Comparison of ENCODE assay signal across 26 cellular contexts in genomic region chr11:37108436-37109204, GRCh38.
DNase-seq lines count a peak whose midpoint lies in the region; ATAC-seq, FAIRE-seq and TF ChIP-seq lines count a peak whose summit lies in the region.
"Had no signal": no experiment of that assay in that cellular context is flagged by ENCODE, and none has a peak within 500 bp of the region (broad histone marks: within the 10 kb centered on the region; RNA-seq: fewer than 3 reads in every experiment).

No MANE protein-coding gene starts in this region.

- H3K27ac Mint-ChIP-seq in activated CD4-positive, alpha-beta T cell treated with anti-CD3 and anti-CD28 coated beads for 36 hours, result no peak overlapping the region
- H3K27ac Mint-ChIP-seq: activated CD8-positive, alpha-beta T cell treated with anti-CD3 and anti-CD28 coated beads, Interleukin-2, amount 10 ng/mL, durations not matched to agents 7 days and 5 days; CD4-positive, CD25-positive, alpha-beta regulatory T cell; immature natural killer cell; stimulated activated naive CD8-positive, alpha-beta T cell treated with anti-CD3 and anti-CD28 coated beads, Interleukin-15, Interleukin-2, amounts not matched to agents 100 ng/mL and 50 ng/mL, for 24 hours had no signal

- H3K27ac ChIP-seq in VCaP (peak overlapping the region; percentile 25; the same call in 1 of the 2 replicates), hepatocyte (peak overlapping the region; percentile 36)
- H3K27ac ChIP-seq: coronary artery, psoas muscle, skin epidermis, tibial nerve had no signal

- no peak overlapping the region for H3K4me3 ChIP-seq in hepatocyte
- H3K4me3 ChIP-seq: coronary artery, GM12878, psoas muscle, skin epidermis, tibial nerve had no signal

- no peak for TF ChIP-seq POLR2A in H54 (IDR thresholded peaks at IDR 0.05; ENCODE audit: low read depth, low read length)

- 72% methylated on average over 6 of the region's 6 CpGs for WGBS in hepatocyte (ENCODE audit: low lambda C conversion rate, missing lambda C conversion rate)

- no peaks in the 10 kb centered on the region for H3K9me3 Mint-ChIP-seq in activated CD4-positive, alpha-beta T cell treated with anti-CD3 and anti-CD28 coated beads for 36 hours (ENCODE audit: low read depth)

- H3K4me1 Mint-ChIP-seq in activated CD4-positive, alpha-beta T cell treated with anti-CD3 and anti-CD28 coated beads for 36 hours, result no peaks in the 10 kb centered on the region
- H3K4me1 Mint-ChIP-seq: CD4-positive, CD25-positive, alpha-beta regulatory T cell; immature natural killer cell had no signal

- peak overlapping the region; percentile 19 for H3K4me2 ChIP-seq in hepatocyte

- no peaks in the 10 kb centered on the region for H3K9me2 ChIP-seq in hepatocyte (replicated peaks; ENCODE audit: insufficient read depth)

- DNase-seq in H54 (ENCODE audit: insufficient read length, low spot score) (no peak), NCI-H226 (peak; percentile 67), hepatocyte (ENCODE audit: low spot score) (peak; percentile 6), EL (no peak)
- DNase-seq in activated CD4-positive, alpha-beta T cell treated with anti-CD3 and anti-CD28 coated beads for 36 hours, result no peak
- DNase-seq: activated CD4-positive, CD25-positive, alpha-beta regulatory T cell; activated CD8-positive, alpha-beta T cell treated with anti-CD3 and anti-CD28 coated beads, Interleukin-2, amount 10 ng/mL, durations not matched to agents 7 days and 5 days; activated naive CD4-positive, alpha-beta T cell treated with Interleukin-2 at 50 U/mL for 16 hours; activated T-cell treated with anti-CD3 and anti-CD28 coated beads, Interleukin-2, amount 50 U/mL, for 1 hour; anterior cingulate cortex; CD4-positive, CD25-positive, alpha-beta regulatory T cell; DMS153; immature natural killer cell; NCI-H1417 treated with DMSO at 0.1 percent for 48 hours; NCI-H526; psoas muscle; SHP77; stimulated activated CD4-positive, alpha-beta T cell treated with anti-CD3 and anti-CD28 coated beads, Interleukin-4, amount 100 ng/mL, for 1 hour had no signal

- POLR2A ChIA-PET in activated CD4-positive, alpha-beta T cell treated with anti-CD3 and anti-CD28 coated beads for 36 hours (lab: Charles Lee), result no interaction called here

- H3K36me3 Mint-ChIP-seq in activated CD4-positive, alpha-beta T cell treated with anti-CD3 and anti-CD28 coated beads for 36 hours (ENCODE audit: low read depth), result no peaks in the 10 kb centered on the region
- H3K36me3 Mint-ChIP-seq: CD4-positive, CD25-positive, alpha-beta regulatory T cell; immature natural killer cell had no signal

- H3K36me3 ChIP-seq in hepatocyte (replicated peaks; ENCODE audit: insufficient read depth, low read depth), result no peaks in the 10 kb centered on the region
- H3K36me3 ChIP-seq: tibial nerve had no signal

- TF ChIP-seq CTCF in VCaP (conservative IDR thresholded peaks at IDR 0.05), result no peak
- TF ChIP-seq CTCF in hepatocyte (IDR thresholded peaks at IDR 0.05; ENCODE audit: poor library complexity), result no peak

- CTCF ChIA-PET in activated CD4-positive, alpha-beta T cell treated with anti-CD3 and anti-CD28 coated beads for 36 hours (lab: Charles Lee), result no interaction called here

- no peaks in the 10 kb centered on the region for H3K9me3 ChIP-seq in hepatocyte (ENCODE audit: low read depth)
- H3K9me3 ChIP-seq: psoas muscle, tibial nerve had no signal

- no peaks in the 10 kb centered on the region for H3K79me2 ChIP-seq in hepatocyte

- no peak overlapping the region for H3K4me3 Mint-ChIP-seq in activated CD4-positive, alpha-beta T cell treated with anti-CD3 and anti-CD28 coated beads for 36 hours
- H3K4me3 Mint-ChIP-seq: activated CD8-positive, alpha-beta T cell treated with anti-CD3 and anti-CD28 coated beads, Interleukin-2, amount 10 ng/mL, durations not matched to agents 7 days and 5 days; CD4-positive, CD25-positive, alpha-beta regulatory T cell; immature natural killer cell; stimulated activated naive CD8-positive, alpha-beta T cell treated with anti-CD3 and anti-CD28 coated beads, Interleukin-15, Interleukin-2, amounts not matched to agents 100 ng/mL and 50 ng/mL, for 24 hours had no signal

- ATAC-seq in GM21423 (IDR thresholded peaks at IDR 0.05; ENCODE audit: unreplicated experiment) (no peak), GM21786 (IDR thresholded peaks at IDR 0.05; ENCODE audit: unreplicated experiment) (no peak)
- no peak for ATAC-seq in activated CD4-positive, alpha-beta T cell treated with anti-CD3 and anti-CD28 coated beads for 36 hours
- ATAC-seq: activated CD8-positive, alpha-beta T cell treated with anti-CD3 and anti-CD28 coated beads, Interleukin-2, amount 10 ng/mL, durations not matched to agents 7 days and 5 days; GM12878; psoas muscle had no signal

- intact Hi-C loops in activated CD4-positive, alpha-beta T cell treated with anti-CD3 and anti-CD28 coated beads for 36 hours (cut with DNase I, micrococcal nuclease), result no loop called here

- H3K27me3 ChIP-seq in hepatocyte, result no peaks in the 10 kb centered on the region
- H3K27me3 ChIP-seq: tibial nerve had no signal

- no peaks in the 10 kb centered on the region for H4K20me1 ChIP-seq in hepatocyte (ENCODE audit: insufficient read depth, poor library complexity, severe bottlenecking)

- peaks cover 1% of the 10 kb centered on the region for H3K27me3 Mint-ChIP-seq in activated CD4-positive, alpha-beta T cell treated with anti-CD3 and anti-CD28 coated beads for 36 hours
- H3K27me3 Mint-ChIP-seq: CD4-positive, CD25-positive, alpha-beta regulatory T cell; stimulated activated naive CD8-positive, alpha-beta T cell treated with anti-CD3 and anti-CD28 coated beads, Interleukin-15, Interleukin-2, amounts not matched to agents 100 ng/mL and 50 ng/mL, for 24 hours had no signal

- H2AFZ ChIP-seq in hepatocyte, result peak overlapping the region; percentile 29

- peaks cover 13% of the 10 kb centered on the region for H3K4me1 ChIP-seq in hepatocyte (ENCODE audit: insufficient read depth)
- H3K4me1 ChIP-seq: psoas muscle, tibial nerve had no signal

- peak; percentile 58 for FAIRE-seq in H54 (lab: Jason Lieb, UNC)
- FAIRE-seq: GM12878 had no signal

Comparison
In these comparisons a context has a peak if more than half of its experiments do, and no peak if none do; other contexts are left out.
1. DNase-seq: peak in NCI-H226 (single experiment) and hepatocyte (single experiment); none in H54 (single experiment), activated CD4-positive, alpha-beta T cell treated with anti-CD3 and anti-CD28 coated beads for 36 hours (single experiment) and EL (single experiment).